ENCODE assay signal across 12 cellular contexts in the genomic region with DNA sequence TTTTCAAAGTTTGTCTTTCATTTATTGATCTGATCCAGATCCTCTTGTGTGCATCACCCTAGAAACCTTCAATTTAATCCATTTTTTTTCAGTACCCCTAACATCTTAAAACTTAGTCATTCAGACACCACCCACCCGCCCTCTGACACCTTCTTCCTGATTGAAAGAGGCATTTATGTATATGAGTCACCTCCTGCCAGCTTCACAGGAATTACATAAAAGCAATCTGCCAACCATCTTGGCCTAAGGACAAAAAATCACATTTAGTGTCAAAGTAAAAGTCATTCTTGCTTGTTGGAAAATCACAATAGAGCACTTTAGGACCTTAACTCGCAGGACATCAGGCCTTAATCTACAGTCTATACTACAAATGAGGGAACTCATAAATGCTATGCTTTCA. TPM values are rescaled to one million over a fixed set of nuclear protein-coding genes. Genes with fewer than 3 reads are reported as not detected.
DNase-seq lines count a peak whose midpoint lies in the region; ATAC-seq, FAIRE-seq and TF ChIP-seq lines count a peak whose summit lies in the region.
"Had no signal": no experiment of that assay in that cellular context is flagged by ENCODE, and none has a peak within 500 bp of the region (broad histone marks: within the 10 kb centered on the region; RNA-seq: fewer than 3 reads in every experiment).

No MANE protein-coding gene starts in this region.

- no peak overlapping the region for H3K9ac ChIP-seq in adipocyte (ENCODE audit: low read length)
- H3K9ac ChIP-seq in keratinocyte (ENCODE audit: control insufficient read depth, extremely low read depth, insufficient read depth, low read length), result no peak overlapping the region

- DNase-seq in Ammon's horn (ENCODE audit: low spot score) (peak; percentile 33), HFFc6 (peak; percentile 64), adipocyte (ENCODE audit: low read depth) (peak; percentile 53), keratinocyte (ENCODE audit: low read depth, low spot score) (no peak), NCI-H128 (lab: John Stamatoyannopoulos, UW; ENCODE audit: unreplicated experiment) (no peak), mesothelial cell of epicardium (ENCODE audit: low spot score in 2 of 2, unreplicated experiment in 2 of 2) (no peak)
- no peak for DNase-seq in central memory CD4-positive, alpha-beta T cell
- DNase-seq: GF-D8, immature natural killer cell had no signal

- H3K27me3 ChIP-seq in adipocyte (replicated peaks; ENCODE audit: control insufficient read depth, insufficient read depth, low read length) (no peaks in the 10 kb centered on the region), keratinocyte (ENCODE audit: control insufficient read depth, extremely low read depth, insufficient read depth, low read length) (no peaks in the 10 kb centered on the region)

- H3K4me3 ChIP-seq in adipocyte (ENCODE audit: low read length) (no peak overlapping the region), keratinocyte (ENCODE audit: control insufficient read depth in 2 of 3, extremely low read depth in 1 of 3, insufficient read depth in 2 of 3, low read depth in 1 of 3, low read length in 3 of 3) (no peak overlapping the region)
- H3K4me3 ChIP-seq: skin epidermis, thoracic aorta had no signal

- H3K9me3 Mint-ChIP-seq in HFFc6 (no peaks in the 10 kb centered on the region), mesothelial cell of epicardium (peaks cover 7% of the 10 kb centered on the region)

- H3K27ac ChIP-seq in keratinocyte (ENCODE audit: control insufficient read depth, insufficient read depth, low read length), result no peak overlapping the region
- H3K27ac ChIP-seq: skin epidermis, thoracic aorta had no signal

- H3K79me2 ChIP-seq in keratinocyte (ENCODE audit: control insufficient read depth, insufficient read depth, low read length), result no peaks in the 10 kb centered on the region

- H3K36me3 Mint-ChIP-seq in HFFc6 (ENCODE audit: low read depth) (no peaks in the 10 kb centered on the region), mesothelial cell of epicardium (no peaks in the 10 kb centered on the region)
- H3K36me3 Mint-ChIP-seq: immature natural killer cell had no signal

- H3K27me3 Mint-ChIP-seq in HFFc6 (ENCODE audit: insufficient read depth) (peaks cover 5% of the 10 kb centered on the region; the same call in 1 of the 2 replicates), mesothelial cell of epicardium (ENCODE audit: low read depth) (no peaks in the 10 kb centered on the region)

- H3K4me1 ChIP-seq in adipocyte (ENCODE audit: control insufficient read depth, insufficient read depth, low read length) (no peaks in the 10 kb centered on the region), keratinocyte (ENCODE audit: control insufficient read depth, extremely low read depth, insufficient read depth, low read length) (peaks cover 4% of the 10 kb centered on the region)

- peak overlapping the region; percentile 1 for H3K4me2 ChIP-seq in keratinocyte (ENCODE audit: control insufficient read depth, extremely low read depth, insufficient read depth, low read depth, low read length)

- H3K27ac Mint-ChIP-seq in HFFc6 (no peak overlapping the region), mesothelial cell of epicardium (no peak overlapping the region)
- H3K27ac Mint-ChIP-seq: immature natural killer cell had no signal

- H3K36me3 ChIP-seq in adipocyte (ENCODE audit: control insufficient read depth, insufficient read depth, low read length, severe bottlenecking) (no peaks in the 10 kb centered on the region), keratinocyte (ENCODE audit: control insufficient read depth in 2 of 2, extremely low read depth in 1 of 2, insufficient read depth in 2 of 2, low read length in 2 of 2) (no peaks in the 10 kb centered on the region)
- H3K36me3 ChIP-seq: thoracic aorta had no signal

- ATAC-seq in activated CD4-positive, CD25-positive, alpha-beta regulatory T cell treated with anti-CD3 and anti-CD28 coated beads, Interleukin-2, amount 50 U/mL, for 24 hours, result no peak

- H4K20me1 ChIP-seq in keratinocyte (ENCODE audit: control insufficient read depth, extremely low read depth, insufficient read depth, low read length), result no peaks in the 10 kb centered on the region

- no peak for FAIRE-seq in keratinocyte (lab: Jason Lieb, UNC)

- H3K9me3 ChIP-seq in adipocyte (ENCODE audit: control insufficient read depth, low read length) (no peaks in the 10 kb centered on the region), keratinocyte (ENCODE audit: control insufficient read depth, low read depth, low read length) (no peaks in the 10 kb centered on the region)
- H3K9me3 ChIP-seq: thoracic aorta had no signal

- no peaks in the 10 kb centered on the region for H3K9me1 ChIP-seq in keratinocyte (ENCODE audit: control insufficient read depth, extremely low read depth, insufficient read depth, low read length)

- H3K4me3 Mint-ChIP-seq in HFFc6 (no peak overlapping the region), mesothelial cell of epicardium (no peak overlapping the region)
- H3K4me3 Mint-ChIP-seq: immature natural killer cell had no signal

- TF ChIP-seq CTCF in HFFc6 (IDR thresholded peaks at IDR 0.05) (no peak), keratinocyte (optimal IDR thresholded peaks at IDR 0.05 in 1 of 3, IDR thresholded peaks at IDR 0.05 in 1 of 3, conservative IDR thresholded peaks at IDR 0.05 in 1 of 3; ENCODE audit: extremely low read depth in 1 of 3, insufficient read depth in 2 of 3, low read length in 3 of 3) (no peak), mesothelial cell of epicardium (IDR thresholded peaks at IDR 0.05; ENCODE audit: unreplicated experiment) (no peak)

- H3K4me1 Mint-ChIP-seq in HFFc6 (ENCODE audit: low read depth), result peaks cover 24% of the 10 kb centered on the region
- H3K4me1 Mint-ChIP-seq in mesothelial cell of epicardium, result peaks cover 4% of the 10 kb centered on the region
- H3K4me1 Mint-ChIP-seq: immature natural killer cell had no signal

- no peak overlapping the region for H2AFZ ChIP-seq in keratinocyte (ENCODE audit: control insufficient read depth, low read length)

- dilution Hi-C loops in keratinocyte (cut with MboI; ENCODE audit: extremely low pct_ligation_motif_present, low sequenced_read_pairs), result no loop called here

RNA-seq across cellular contexts. Expression of a gene that starts 52.0 kb away (rescaled TPM):
- total RNA-seq in HFFc6 (2021; fragmentation: NEBNext Ultra II Directional; extraction: Animal tissue kit (Norgen Biotek cat#: 25700)), result not detected
- polyA plus RNA-seq in keratinocyte, result not detected in 3 replicates
- polyA plus RNA-seq in keratinocyte (2011; ENCODE audit: low read depth), result not detected
- not detected in 2 replicates for polyA plus RNA-seq in keratinocyte (2011; cell fraction: cytosol; rRNA removed)
- polyA plus RNA-seq in keratinocyte (2011; cell fraction: nucleus; rRNA removed), result 0.05 TPM in 1 of 2 replicates, not detected in the other
- not detected in 2 replicates for polyA plus RNA-seq in keratinocyte (2012; ENCODE audit: low replicate concordance)
- not detected in 3 replicates for polyA minus RNA-seq in keratinocyte
- polyA minus RNA-seq in keratinocyte (2011; cell fraction: cytosol; rRNA and poly(A)+ RNA removed), result not detected
- polyA minus RNA-seq in keratinocyte (2011; cell fraction: nucleus; rRNA and poly(A)+ RNA removed), result not detected in 2 replicates
- 4.7 to 5.4 TPM (median 5.1 TPM) in 3 replicates for total RNA-seq in mesothelial cell of epicardium
- total RNA-seq: thoracic aorta had no signal
- polyA plus RNA-seq: immature natural killer cell had no signal

Comparison
In these comparisons a context has a peak if more than half of its experiments do, and no peak if none do; other contexts are left out.
1. DNase-seq: peak in Ammon's horn (single experiment), HFFc6 (single experiment) and adipocyte (single experiment); none in keratinocyte (single experiment), central memory CD4-positive, alpha-beta T cell (single experiment), NCI-H128 (single experiment) and mesothelial cell of epicardium (0 of 2).